In the genomic region with DNA sequence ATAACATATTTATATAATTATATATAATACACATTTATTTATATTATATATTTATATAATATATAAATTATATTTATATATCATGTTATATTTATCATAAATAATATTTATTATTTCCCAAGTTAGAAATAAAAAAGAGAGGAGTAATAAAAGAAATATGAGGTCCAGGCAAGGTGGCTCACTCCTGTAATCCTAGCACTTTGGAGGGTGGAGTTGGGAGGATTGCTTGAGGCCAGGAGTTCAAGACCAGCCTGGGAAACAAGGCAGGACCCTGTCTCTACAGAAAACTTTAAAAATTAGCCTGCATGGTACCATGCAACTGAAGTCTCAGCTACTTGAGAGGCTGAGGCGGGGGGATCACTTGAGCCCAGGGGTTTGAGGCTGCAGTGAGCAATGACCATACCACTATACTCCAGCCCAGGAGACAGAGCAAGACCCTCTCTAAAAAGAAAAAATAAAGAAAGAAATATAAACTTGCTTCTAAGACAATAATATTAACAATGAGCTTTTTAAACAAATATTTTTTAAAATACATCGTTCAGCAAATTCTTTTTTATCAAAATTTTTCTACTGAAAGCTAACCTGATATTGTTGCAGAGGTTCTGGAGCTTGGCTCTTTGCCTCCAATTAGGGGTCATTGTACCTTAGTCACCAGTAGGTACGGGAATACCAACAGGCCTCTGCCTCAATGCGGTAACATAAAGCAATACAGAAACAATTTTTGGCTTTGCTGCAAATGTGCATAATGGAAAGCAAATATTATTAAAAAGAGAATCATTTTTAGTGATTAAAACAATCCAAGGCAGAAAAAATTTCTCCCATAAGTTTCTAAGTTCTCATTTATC, we compare ENCODE assay signal across 30 cellular contexts.
"Had no signal": no experiment of that assay in that cellular context is flagged by ENCODE, and none has a peak within 500 bp of the region (broad histone marks: within the 10 kb centered on the region; RNA-seq: fewer than 3 reads in every experiment).

No MANE protein-coding gene starts in this region.

- H3K27ac ChIP-seq: coronary artery, esophagus squamous epithelium, left ventricle myocardium inferior, lower lobe of right lung, ovary, psoas muscle, skin epidermis, spleen, stomach, thyroid gland, vagina had no signal

- FAIRE-seq: endothelial cell of umbilical vein, islet of Langerhans had no signal

- H3K36me3 Mint-ChIP-seq: naive thymus-derived CD8-positive, alpha-beta T cell had no signal

- H3K4me1 Mint-ChIP-seq: naive thymus-derived CD8-positive, alpha-beta T cell; nephron progenitor cell had no signal

- H3K27ac Mint-ChIP-seq: naive thymus-derived CD8-positive, alpha-beta T cell; nephron progenitor cell had no signal

- H3K4me3 Mint-ChIP-seq: naive thymus-derived CD8-positive, alpha-beta T cell; nephron progenitor cell had no signal

- H3K36me3 ChIP-seq: esophagus squamous epithelium, heart right ventricle, left ventricle myocardium inferior, lower lobe of right lung, ovary, spleen, stomach, thyroid gland, vagina had no signal

- ATAC-seq: heart right ventricle; left cardiac atrium; lower lobe of right lung; naive thymus-derived CD8-positive, alpha-beta T cell; psoas muscle; right cardiac atrium had no signal

- H3K9me3 Mint-ChIP-seq: naive thymus-derived CD8-positive, alpha-beta T cell; nephron progenitor cell had no signal

- H3K9me3 ChIP-seq: esophagus squamous epithelium, heart right ventricle, left ventricle myocardium inferior, lower lobe of right lung, ovary, psoas muscle, spleen, stomach, thyroid gland, vagina had no signal

- DNase-seq: dermis blood vessel endothelial cell; effector memory CD4-positive, alpha-beta T cell; esophagus squamous epithelium; foreskin melanocyte; glutamatergic neuron; heart right ventricle; hippocampal formation; left cardiac atrium; left ventricle myocardium inferior; lower lobe of right lung; naive thymus-derived CD8-positive, alpha-beta T cell; nephron progenitor cell; nucleus accumbens; ovary; posterior cingulate gyrus; psoas muscle; right cardiac atrium; spleen; stimulated activated CD4-positive, alpha-beta T cell treated with anti-CD3 and anti-CD28 coated beads, Interleukin-1b, Interleukin-23, amount 100 ng/mL, for 48 hours; stimulated activated CD4-positive, alpha-beta T cell treated with anti-CD3 and anti-CD28 coated beads, Interleukin-4, amount 100 ng/mL, for 1 hour; stimulated activated CD8-positive, alpha-beta memory T cell treated with anti-CD3 and anti-CD28 coated beads, Interleukin-4, amount 100 ng/mL, for 48 hours; stimulated activated naive CD4-positive, alpha-beta T cell; stomach; thyroid gland; trophoblast cell had no signal

- H3K27me3 ChIP-seq: esophagus squamous epithelium, ovary, stomach, thyroid gland, vagina had no signal

- H3K4me1 ChIP-seq: left ventricle myocardium inferior, lower lobe of right lung, psoas muscle, spleen, stomach, thyroid gland, vagina had no signal

- H3K4me3 ChIP-seq: coronary artery, esophagus squamous epithelium, heart right ventricle, left ventricle myocardium inferior, lower lobe of right lung, ovary, psoas muscle, skin epidermis, spleen, stomach, thyroid gland, vagina had no signal
